22 cellular contexts compared by ENCODE assay signal in genomic region chr10:78576276-78576675, GRCh38.
"Had no signal": no experiment of that assay in that cellular context is flagged by ENCODE, and none has a peak within 500 bp of the region (broad histone marks: within the 10 kb centered on the region; RNA-seq: fewer than 3 reads in every experiment).

No MANE protein-coding gene starts in this region.

- H3K36me3 ChIP-seq: lower lobe of right lung, spleen, thoracic aorta, upper lobe of left lung had no signal

- H3K4me3 ChIP-seq: hepatocyte, lower lobe of right lung, mucosa of descending colon, spleen, thoracic aorta, upper lobe of left lung had no signal

- H3K4me1 ChIP-seq: foreskin keratinocyte, lower lobe of right lung had no signal

- DNase-seq: activated B cell treated with CpG ODN at 0.5 μM for 24 hours; activated CD4-positive, alpha-beta T cell treated with anti-CD3 and anti-CD28 coated beads for 4 hours; activated CD4-positive, alpha-beta T cell treated with anti-CD3 and anti-CD28 coated beads, Interleukin-2, amount 50 U/mL, for 48 hours; activated naive CD4-positive, alpha-beta T cell treated with anti-CD3 and anti-CD28 coated beads for 36 hours; activated naive CD8-positive, alpha-beta T cell treated with anti-CD3 and anti-CD28 coated beads, Interleukin-2, amount 10 ng/mL, durations not matched to agents 7 days and 5 days; activated T-cell treated with anti-CD3 and anti-CD28 coated beads, Interleukin-2, amount 50 U/mL, for 48 hours; amniotic stem cell; effector memory CD4-positive, alpha-beta T cell; foreskin keratinocyte; lower lobe of right lung; mesendoderm; mucosa of descending colon; naive B cell; retina; spleen; stimulated activated CD4-positive, alpha-beta T cell treated with anti-CD3 and anti-CD28 coated beads, Interleukin-4, amount 100 ng/mL, for 1 hour; stimulated activated naive CD4-positive, alpha-beta T cell; T-cell; upper lobe of left lung had no signal

- H3K9me3 ChIP-seq: lower lobe of right lung, mucosa of descending colon, spleen, thoracic aorta, upper lobe of left lung had no signal

- H3K27ac ChIP-seq: foreskin keratinocyte, hepatocyte, lower lobe of right lung, thoracic aorta, upper lobe of left lung had no signal

- ATAC-seq: foreskin keratinocyte, lower lobe of right lung, mucosa of descending colon, SK-N-SH treated with all-trans-retinoic acid at 6 μM for 48 hours, T-cell had no signal

- H3K27me3 ChIP-seq: foreskin keratinocyte, hepatocyte, spleen, upper lobe of left lung had no signal
